8 cellular contexts compared by ENCODE assay signal in the genomic region with DNA sequence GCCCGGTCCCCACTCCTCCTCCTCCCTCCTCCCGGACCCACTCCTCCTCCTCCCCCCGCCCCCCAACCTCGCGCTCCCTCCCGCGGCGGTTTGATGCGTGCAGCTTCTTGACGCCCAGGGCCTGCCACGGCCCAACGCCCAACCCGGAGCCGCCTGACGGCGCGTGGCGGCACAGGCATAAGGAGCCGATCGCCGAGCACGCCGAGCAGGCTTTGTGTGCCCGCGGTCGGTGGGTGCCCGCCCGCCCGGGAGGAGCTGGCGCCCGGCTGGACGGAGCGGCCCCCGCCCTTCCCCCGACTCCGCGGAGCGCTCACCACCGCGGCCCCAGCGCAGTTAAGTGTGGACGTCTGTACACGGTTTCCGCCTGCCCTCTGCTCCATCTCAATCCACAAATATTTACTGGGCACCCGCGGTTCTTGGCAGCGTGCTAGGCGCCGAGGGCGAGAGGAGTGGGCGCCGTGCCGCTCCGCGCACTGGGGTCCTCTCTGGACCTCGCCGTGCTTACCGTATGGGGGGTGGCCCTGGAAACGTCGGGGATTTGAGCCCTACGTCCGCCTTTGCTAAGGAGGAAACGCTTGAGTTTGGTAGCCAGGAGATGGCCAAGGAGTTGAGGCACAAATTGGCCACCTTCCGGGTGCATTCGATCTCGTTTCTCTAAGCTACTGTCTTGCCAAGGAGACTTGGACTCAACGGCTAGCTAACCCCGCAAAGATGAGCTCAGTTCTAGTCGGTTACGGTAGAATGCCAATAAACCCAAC. TPM values are rescaled to one million over a fixed set of nuclear protein-coding genes. Genes with fewer than 3 reads are reported as not detected.
DNase-seq lines count a peak whose midpoint lies in the region; ATAC-seq and TF ChIP-seq lines count a peak whose summit lies in the region.

No MANE protein-coding gene starts in this region.

- H3K9me3 ChIP-seq in AG04450 (ENCODE audit: control insufficient read depth, insufficient read depth, low read length): peaks cover 5% of the 10 kb centered on the region; the same call in 1 of the 2 replicates

- H3K4me3 Mint-ChIP-seq in central memory CD8-positive, alpha-beta T cell: peak overlapping the region; percentile 88

- no peaks in the 10 kb centered on the region for H3K27me3 ChIP-seq in AG04450 (ENCODE audit: control insufficient read depth, insufficient read depth, low read length)

- POLR2A ChIA-PET in AG04450 (lab: Yijun Ruan, JAX): interaction anchor here (0.6 to 3.2 kb wide), 6 partner anchors 10 to 108 kb away, joined by 3 to 26 read pairs (median 12); partner anchors contain the start of genes ISG20L2, METTL25B, MRPL24 and PRCC

- no peaks in the 10 kb centered on the region for H3K9me3 Mint-ChIP-seq in central memory CD8-positive, alpha-beta T cell

- CTCF ChIA-PET in AG04450 (lab: Charles Lee): interaction anchor here (1.2 to 1.9 kb wide), 4 partner anchors 26 to 138 kb away, joined by 3 to 10 read pairs (median 4); no protein-coding TSS in a partner anchor

- H3K27me3 Mint-ChIP-seq in central memory CD8-positive, alpha-beta T cell: no peaks in the 10 kb centered on the region

- no peak for TF ChIP-seq CTCF in AG04450 (IDR thresholded peaks at IDR 0.05; ENCODE audit: low read depth, low read length)

- peak; percentile 73 for ATAC-seq in GM18909 (IDR thresholded peaks at IDR 0.05; ENCODE audit: poor library complexity, unreplicated experiment)
- ATAC-seq in HG03342 (IDR thresholded peaks at IDR 0.05; ENCODE audit: unreplicated experiment): peak; percentile 51
- peak; percentile 84 to 85 for ATAC-seq in activated CD4-positive, CD25-positive, alpha-beta regulatory T cell treated with anti-CD3 and anti-CD28 coated beads, Interleukin-2, amount 50 U/mL, for 24 hours
- ATAC-seq in central memory CD8-positive, alpha-beta T cell (replicated peaks; ENCODE audit: extremely low read depth, poor library complexity, severe bottlenecking): peak; percentile 86

- peak; percentile 91 for DNase-seq in AG04450 (ENCODE audit: low read depth, low spot score)
- peak; percentile 83 for DNase-seq in NCI-H345 treated with DMSO at 0.1 percent for 48 hours (lab: John Stamatoyannopoulos, UW; ENCODE audit: unreplicated experiment)
- peak; percentile 78 to 88 for DNase-seq in central memory CD8-positive, alpha-beta T cell (ENCODE audit: low spot score in 2 of 2)
- DNase-seq in islet precursor cell: peak; percentile 98
- peak; percentile 96 to 98 for DNase-seq in stimulated activated CD4-positive, alpha-beta T cell treated with anti-CD3 and anti-CD28 coated beads, Interleukin-12 subunit alpha, Interleukin-12 subunit beta, amount 100 ng/mL, for 24 hours (ENCODE audit: low read depth in 2 of 2)

- H3K4me1 Mint-ChIP-seq in central memory CD8-positive, alpha-beta T cell: peaks cover 50% of the 10 kb centered on the region

- peak overlapping the region; percentile 91 for H3K27ac Mint-ChIP-seq in central memory CD8-positive, alpha-beta T cell (ENCODE audit: low read depth)

- peak overlapping the region; percentile 77 for H3K27ac ChIP-seq in AG04450 (ENCODE audit: low read depth, low read length)

- H3K4me3 ChIP-seq in AG04450 (ENCODE audit: low read depth, low read length): peak overlapping the region; percentile 94

- H3K36me3 Mint-ChIP-seq in central memory CD8-positive, alpha-beta T cell (ENCODE audit: insufficient read depth): peaks cover 15% of the 10 kb centered on the region

RNA-seq across cellular contexts. Expression of gene HDGF, which starts 0.4 kb away (rescaled TPM):
- 155 TPM in 2 replicates for polyA plus RNA-seq in AG04450 (2011; rRNA removed)
- polyA minus RNA-seq in AG04450 (2011; rRNA and poly(A)+ RNA removed): 101 and 105 TPM in 2 replicates

RNA-seq across cellular contexts. Expression of gene MRPL24, which starts 11.0 kb away (rescaled TPM):
- polyA plus RNA-seq in AG04450 (2011; rRNA removed): 65.5 and 80.4 TPM in 2 replicates
- 23.8 and 25.0 TPM in 2 replicates for polyA minus RNA-seq in AG04450 (2011; rRNA and poly(A)+ RNA removed)

RNA-seq across cellular contexts. Expression of gene PRCC, which starts 15.4 kb away (rescaled TPM):
- polyA plus RNA-seq in AG04450 (2011; rRNA removed): 51.1 and 58.6 TPM in 2 replicates
- 84.3 and 120 TPM in 2 replicates for polyA minus RNA-seq in AG04450 (2011; rRNA and poly(A)+ RNA removed)

RNA-seq across cellular contexts. Expression of gene ISG20L2, which starts 23.3 kb away (rescaled TPM):
- 25.6 and 29.1 TPM in 2 replicates for polyA plus RNA-seq in AG04450 (2011; rRNA removed)
- 25.6 TPM in 2 replicates for polyA minus RNA-seq in AG04450 (2011; rRNA and poly(A)+ RNA removed)

RNA-seq across cellular contexts. Expression of gene METTL25B, which starts 23.6 kb away (rescaled TPM):
- polyA plus RNA-seq in AG04450 (2011; rRNA removed): 7.9 and 8.3 TPM in 2 replicates
- 6.0 and 7.1 TPM in 2 replicates for polyA minus RNA-seq in AG04450 (2011; rRNA and poly(A)+ RNA removed)

Comparison
In these comparisons a context has a peak if more than half of its experiments do, and no peak if none do; other contexts are left out.
1. Peak in every context shown above with its lines: DNase-seq, ATAC-seq, H3K4me3 ChIP-seq and H3K27ac ChIP-seq.